Comparison of ENCODE assay signal across 8 cellular contexts in the genomic region with DNA sequence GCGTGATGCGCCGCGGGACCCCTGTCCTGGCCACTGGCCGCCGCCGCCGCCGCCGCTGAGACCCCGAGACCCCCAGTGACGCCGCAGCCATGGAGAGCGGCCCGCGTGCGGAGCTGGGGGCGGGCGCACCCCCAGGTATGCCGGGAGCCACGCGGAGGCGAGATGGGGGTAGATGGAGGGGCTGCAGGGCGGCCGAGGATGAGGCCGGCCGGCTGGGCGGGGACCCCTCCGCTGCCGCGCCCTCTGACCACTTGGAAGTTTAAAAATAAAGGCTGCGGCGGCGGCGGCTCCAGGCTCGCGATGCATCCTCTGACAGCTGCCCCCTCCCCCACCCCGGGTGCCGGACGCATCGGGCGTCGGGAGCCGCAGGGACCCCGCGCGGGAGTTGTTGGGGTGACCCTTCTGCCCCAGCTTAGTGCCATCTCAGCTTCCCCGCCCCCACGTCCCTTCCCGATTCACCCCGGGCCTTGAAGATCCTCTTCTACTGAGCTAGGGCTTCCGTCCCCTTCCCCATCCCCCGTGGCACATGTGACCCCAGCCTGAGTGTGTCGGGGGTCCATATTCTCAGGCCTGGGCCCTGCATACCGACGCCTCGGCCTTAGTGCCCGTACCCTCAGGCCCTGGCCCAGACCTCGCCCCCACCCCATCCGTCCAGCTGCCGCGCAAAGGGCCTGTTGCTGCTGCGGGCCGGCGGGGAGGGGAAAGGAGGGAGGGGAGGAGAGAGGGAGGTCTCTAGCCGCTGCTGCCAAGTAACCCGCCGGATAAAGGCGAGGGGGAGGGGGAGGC. TPM values are rescaled to one million over a fixed set of nuclear protein-coding genes. Genes with fewer than 3 reads are reported as not detected.
A peak's percentile ranks its signal among the peaks of the same experiment; 100 is the strongest.
DNase-seq lines count a peak whose midpoint lies in the region; ATAC-seq and TF ChIP-seq lines count a peak whose summit lies in the region.

No MANE protein-coding gene starts in this region.

- H3K4me1 ChIP-seq in PC-9 (replicated peaks; ENCODE audit: insufficient read depth) (peaks cover 54% of the 10 kb centered on the region), upper lobe of right lung (peaks cover 66% of the 10 kb centered on the region)

- H3K9me3 ChIP-seq in PC-9 (ENCODE audit: insufficient read depth, low read depth) (no peaks in the 10 kb centered on the region), upper lobe of right lung (no peaks in the 10 kb centered on the region)

- TF ChIP-seq CTCF in GM10266 (IDR thresholded peaks at IDR 0.05; ENCODE audit: control insufficient read depth, insufficient read depth, low read depth, missing control alignments) (no peak), PC-9 (conservative IDR thresholded peaks at IDR 0.05) (no peak), fibroblast of the aortic adventitia (IDR thresholded peaks at IDR 0.05; ENCODE audit: insufficient read depth, low read length) (no peak), nephron (IDR thresholded peaks at IDR 0.05; ENCODE audit: unreplicated experiment in 3 of 3) (no peak), upper lobe of right lung (IDR thresholded peaks at IDR 0.05) (no peak)

- peak overlapping the region; percentile 91 to 94 (median 93) for H3K4me3 Mint-ChIP-seq in nephron

- peak; percentile 70 for DNase-seq in GM10266 (ENCODE audit: extremely low spot score)
- peak in 1 of 2 experiments; percentile 73 for DNase-seq in PC-9
- DNase-seq in activated T-helper 9 cell treated with anti-CD3 and anti-CD28 coated beads, Interleukin-2, amount 50 U/mL, for 16 hours (ENCODE audit: low read depth) = peak; percentile 45
- DNase-seq in fibroblast of the aortic adventitia (ENCODE audit: low read depth) = peak; percentile 48
- peak; percentile 82 for DNase-seq in upper lobe of right lung

- H3K4me3 ChIP-seq in PC-9 (peak overlapping the region; percentile 99), fibroblast of the aortic adventitia (ENCODE audit: low read depth, low read length) (peak overlapping the region; percentile 92), upper lobe of right lung (peak overlapping the region; percentile 97)

- peak overlapping the region; percentile 88 for H3K4me2 ChIP-seq in PC-9

- H3K79me2 ChIP-seq in PC-9 (ENCODE audit: low read depth) = peaks cover 55% of the 10 kb centered on the region

- H2AFZ ChIP-seq in PC-9 = peak overlapping the region; percentile 75

- H3K4me1 Mint-ChIP-seq in nephron = peaks cover 62% of the 10 kb centered on the region

- no peaks in the 10 kb centered on the region for H3K9me2 ChIP-seq in PC-9 (ENCODE audit: insufficient read depth)

- no peaks in the 10 kb centered on the region for H3K27me3 ChIP-seq in PC-9 (ENCODE audit: insufficient read depth, low read depth)
- no peaks in the 10 kb centered on the region for H3K27me3 ChIP-seq in upper lobe of right lung

- peaks cover 14% of the 10 kb centered on the region; the same call in 1 of the 2 replicates for H4K20me1 ChIP-seq in PC-9 (ENCODE audit: insufficient read depth)

- H3K36me3 ChIP-seq in PC-9 (ENCODE audit: low read depth) = no peaks in the 10 kb centered on the region
- H3K36me3 ChIP-seq in upper lobe of right lung = no peaks in the 10 kb centered on the region

- H3K27ac Mint-ChIP-seq in nephron = peak overlapping the region; percentile 93 to 98 (median 98)

- intact Hi-C loops in PC-9 (cut with micrococcal nuclease; ENCODE audit: unreplicated experiment) = no loop called here
- intact Hi-C loops in upper lobe of right lung (cut with DNase I) = no loop called here

- H3K27me3 Mint-ChIP-seq in nephron (ENCODE audit: low read depth) = peaks cover 3% of the 10 kb centered on the region

- H3F3A ChIP-seq in PC-9 (ENCODE audit: insufficient read depth, low read depth) = peaks cover 17% of the 10 kb centered on the region; the same call in 1 of the 2 replicates

- peak overlapping the region; percentile 77 for H3K27ac ChIP-seq in PC-9
- peak overlapping the region; percentile 99 for H3K27ac ChIP-seq in upper lobe of right lung

- H3K36me3 Mint-ChIP-seq in nephron (ENCODE audit: low read depth) = peaks cover 10% of the 10 kb centered on the region

- ATAC-seq in HG03159 (IDR thresholded peaks at IDR 0.05; ENCODE audit: unreplicated experiment) (peak; percentile 4), upper lobe of right lung (peak; percentile 47), HG03135 (IDR thresholded peaks at IDR 0.05; ENCODE audit: unreplicated experiment) (no peak)

- no peaks in the 10 kb centered on the region for H3K9me3 Mint-ChIP-seq in nephron

- BruUV-seq in PC-9 (replicated peaks; lab: Mats Ljungman, UMichigan) = TSS peak; percentile 51

- CTCF ChIA-PET in PC-9 (lab: Charles Lee) = interaction anchor here (0.6 to 1.4 kb wide), 3 partner anchors 31 to 107 kb away, joined by 3 to 4 read pairs (median 3); no protein-coding TSS in a partner anchor

- POLR2A ChIA-PET in PC-9 (lab: Charles Lee; ENCODE audit: unreplicated experiment) = interaction anchor here (0.6 to 0.7 kb wide), 3 partner anchors 137 to 252 kb away, joined by 3 to 4 read pairs (median 3); no protein-coding TSS in a partner anchor

RNA-seq across cellular contexts. Expression of gene MAP7D1, which starts 0.6 kb away (rescaled TPM):
- total RNA-seq in PC-9 (2021) (150 and 173 TPM in 2 replicates), fibroblast of the aortic adventitia (ENCODE audit: low replicate concordance) (114 and 180 TPM in 2 replicates), upper lobe of right lung (114 TPM)

RNA-seq across cellular contexts. Expression of gene TRAPPC3, which starts 7.2 kb away (rescaled TPM):
- 112 and 116 TPM in 2 replicates for total RNA-seq in PC-9 (2021)
- total RNA-seq in fibroblast of the aortic adventitia (ENCODE audit: low replicate concordance) = 80.8 and 102 TPM in 2 replicates
- 63.1 TPM for total RNA-seq in upper lobe of right lung

RNA-seq across cellular contexts. Expression of gene COL8A2, which starts 31.5 kb away (rescaled TPM):
- total RNA-seq in PC-9 (2021) = 0.20 and 0.28 TPM in 2 replicates
- 11.0 and 20.9 TPM in 2 replicates for total RNA-seq in fibroblast of the aortic adventitia (ENCODE audit: low replicate concordance)
- total RNA-seq in upper lobe of right lung = 16.2 TPM
